In genomic region chr18:60235164-60235563, GRCh38 we compare ENCODE assay signal across 17 cellular contexts.
"Had no signal": no experiment of that assay in that cellular context is flagged by ENCODE, and none has a peak within 500 bp of the region (broad histone marks: within the 10 kb centered on the region; RNA-seq: fewer than 3 reads in every experiment).

No MANE protein-coding gene starts in this region.

- H3K9me3 ChIP-seq: colonic mucosa, esophagus squamous epithelium, gastroesophageal sphincter, psoas muscle, right lobe of liver, testis, tibial nerve had no signal

- DNase-seq: colonic mucosa; dermis blood vessel endothelial cell; esophagus squamous epithelium; foreskin fibroblast; glutamatergic neuron; naive thymus-derived CD4-positive, alpha-beta T cell; nephron progenitor cell; psoas muscle; retina; right lobe of liver; stimulated activated CD4-positive, alpha-beta T cell treated with anti-CD3 and anti-CD28 coated beads, Interleukin-2, amount 100 ng/mL, for 24 hours; stimulated activated CD4-positive, alpha-beta T cell treated with anti-CD3 and anti-CD28 coated beads, Interleukin-4, amount 100 ng/mL, for 4 hours; stimulated activated naive B cell treated with anti-CD40 and anti-IgM and Interleukin-4, amounts not matched to agents 10 μg/mL and 1 μg/mL and 100 μg/mL, for 72 hours; stimulated activated naive CD8-positive, alpha-beta T cell treated with anti-CD3 and anti-CD28 coated beads, Interleukin-15, amount 100 ng/mL, for 72 hours; testis had no signal

- H3K4me3 ChIP-seq: colonic mucosa, esophagus squamous epithelium, gastroesophageal sphincter, psoas muscle, right lobe of liver, testis, tibial nerve had no signal

- H3K4me1 ChIP-seq: colonic mucosa, esophagus squamous epithelium, gastroesophageal sphincter, psoas muscle, right lobe of liver, testis, tibial nerve had no signal

- H3K27ac ChIP-seq: colonic mucosa, esophagus squamous epithelium, gastroesophageal sphincter, psoas muscle, right lobe of liver, testis, tibial nerve had no signal

- H3K36me3 ChIP-seq: colonic mucosa, esophagus squamous epithelium, gastroesophageal sphincter, right lobe of liver, tibial nerve had no signal

- H3K27me3 ChIP-seq: colonic mucosa, esophagus squamous epithelium, gastroesophageal sphincter, right lobe of liver, testis, tibial nerve had no signal
